25 cellular contexts compared by ENCODE assay signal in genomic region chr5:171157233-171157632, GRCh38.
"Had no signal": no experiment of that assay in that cellular context is flagged by ENCODE, and none has a peak within 500 bp of the region (broad histone marks: within the 10 kb centered on the region; RNA-seq: fewer than 3 reads in every experiment).

No MANE protein-coding gene starts in this region.

- FAIRE-seq: keratinocyte had no signal

- H3K9me3 Mint-ChIP-seq: activated CD4-positive, alpha-beta memory T cell treated with anti-CD3 and anti-CD28 coated beads for 36 hours; activated CD4-positive, alpha-beta T cell treated with anti-CD3 and anti-CD28 coated beads, Interleukin-2, amount 10 ng/mL, durations not matched to agents 24 days and 14 days; activated naive CD4-positive, alpha-beta T cell treated with anti-CD3 and anti-CD28 coated beads, Interleukin-2, amount 50 U/mL, for 24 hours; activated naive CD8-positive, alpha-beta T cell treated with anti-CD3 and anti-CD28 coated beads, Interleukin-2, amount 50 U/mL, for 24 hours; activated T-cell treated with anti-CD3 and anti-CD28 coated beads, Interleukin-2, amount 50 U/mL, for 4 hours; activated T-helper 2 cell treated with anti-CD3 and anti-CD28 coated beads, Interferon-gamma antibody, Interleukin-2, Interleukin-4, amounts not matched to agents 10 μg/mL and 5 μg/mL and 100 μg/mL, durations not matched to agents 14 hours and 24 hours and 36 hours; effector memory CD8-positive, alpha-beta T cell; natural killer cell treated with Interleukin-12 subunit alpha and Interleukin-12 subunit beta and Interleukin-15 and Interleukin-18, amount 100 ng/mL, for 72 hours had no signal

- H3K27ac Mint-ChIP-seq: activated CD4-positive, alpha-beta memory T cell treated with anti-CD3 and anti-CD28 coated beads for 36 hours; activated CD4-positive, alpha-beta T cell treated with anti-CD3 and anti-CD28 coated beads, Interleukin-2, amount 10 ng/mL, durations not matched to agents 24 days and 14 days; activated naive CD4-positive, alpha-beta T cell treated with anti-CD3 and anti-CD28 coated beads, Interleukin-2, amount 50 U/mL, for 24 hours; activated naive CD8-positive, alpha-beta T cell treated with anti-CD3 and anti-CD28 coated beads, Interleukin-2, amount 50 U/mL, for 24 hours; activated T-helper 2 cell treated with anti-CD3 and anti-CD28 coated beads, Interferon-gamma antibody, Interleukin-2, Interleukin-4, amounts not matched to agents 10 μg/mL and 5 μg/mL and 100 μg/mL, durations not matched to agents 14 hours and 24 hours and 36 hours; effector memory CD8-positive, alpha-beta T cell; natural killer cell treated with Interleukin-12 subunit alpha and Interleukin-12 subunit beta and Interleukin-15 and Interleukin-18, amount 100 ng/mL, for 72 hours had no signal

- H3K4me3 Mint-ChIP-seq: activated CD4-positive, alpha-beta memory T cell treated with anti-CD3 and anti-CD28 coated beads for 36 hours; activated CD4-positive, alpha-beta T cell treated with anti-CD3 and anti-CD28 coated beads, Interleukin-2, amount 10 ng/mL, durations not matched to agents 24 days and 14 days; activated naive CD4-positive, alpha-beta T cell treated with anti-CD3 and anti-CD28 coated beads, Interleukin-2, amount 50 U/mL, for 24 hours; activated naive CD8-positive, alpha-beta T cell treated with anti-CD3 and anti-CD28 coated beads, Interleukin-2, amount 50 U/mL, for 24 hours; activated T-cell treated with anti-CD3 and anti-CD28 coated beads, Interleukin-2, amount 50 U/mL, for 4 hours; effector memory CD8-positive, alpha-beta T cell; natural killer cell treated with Interleukin-12 subunit alpha and Interleukin-12 subunit beta and Interleukin-15 and Interleukin-18, amount 100 ng/mL, for 72 hours had no signal

- H3K4me1 Mint-ChIP-seq: activated CD4-positive, alpha-beta T cell treated with anti-CD3 and anti-CD28 coated beads, Interleukin-2, amount 10 ng/mL, durations not matched to agents 24 days and 14 days; activated naive CD4-positive, alpha-beta T cell treated with anti-CD3 and anti-CD28 coated beads, Interleukin-2, amount 50 U/mL, for 24 hours; activated naive CD8-positive, alpha-beta T cell treated with anti-CD3 and anti-CD28 coated beads, Interleukin-2, amount 50 U/mL, for 24 hours had no signal

- H3K4me3 ChIP-seq: coronary artery, heart right ventricle, mucosa of descending colon, right atrium auricular region, smooth muscle cell, suprapubic skin, tibial artery, upper lobe of right lung had no signal

- H3K27me3 Mint-ChIP-seq: activated CD4-positive, alpha-beta T cell treated with anti-CD3 and anti-CD28 coated beads, Interleukin-2, amount 10 ng/mL, durations not matched to agents 24 days and 14 days; natural killer cell treated with Interleukin-12 subunit alpha and Interleukin-12 subunit beta and Interleukin-15 and Interleukin-18, amount 100 ng/mL, for 72 hours had no signal

- H3K36me3 Mint-ChIP-seq: activated CD4-positive, alpha-beta memory T cell treated with anti-CD3 and anti-CD28 coated beads for 36 hours; activated naive CD4-positive, alpha-beta T cell treated with anti-CD3 and anti-CD28 coated beads, Interleukin-2, amount 50 U/mL, for 24 hours; natural killer cell treated with Interleukin-12 subunit alpha and Interleukin-12 subunit beta and Interleukin-15 and Interleukin-18, amount 100 ng/mL, for 72 hours had no signal

- H3K4me1 ChIP-seq: heart right ventricle, right atrium auricular region, suprapubic skin, tibial artery, upper lobe of right lung had no signal

- DNase-seq: activated CD4-positive, alpha-beta memory T cell treated with anti-CD3 and anti-CD28 coated beads for 36 hours; activated CD4-positive, alpha-beta T cell treated with anti-CD3 and anti-CD28 coated beads, Interleukin-2, amount 10 ng/mL, durations not matched to agents 24 days and 14 days; activated CD4-positive, CD25-positive, alpha-beta regulatory T cell treated with anti-CD3 and anti-CD28 coated beads, Interleukin-2, amount 50 U/mL, for 72 hours; activated naive CD8-positive, alpha-beta T cell treated with anti-CD3 and anti-CD28 coated beads, Interleukin-2, amount 50 U/mL, for 24 hours; activated T-cell treated with anti-CD3 and anti-CD28 coated beads, Interleukin-2, amount 50 U/mL, for 4 hours; effector memory CD8-positive, alpha-beta T cell; foreskin keratinocyte; heart right ventricle; left cardiac atrium; left ventricle myocardium superior; mucosa of descending colon; stimulated activated CD4-positive, alpha-beta T cell treated with anti-CD3 and anti-CD28 coated beads, Interleukin-1b, Interleukin-23, amount 100 ng/mL, for 48 hours; stimulated activated CD4-positive, alpha-beta T cell treated with anti-CD3 and anti-CD28 coated beads, Interleukin-4, amount 100 ng/mL, for 4 hours; stimulated activated naive CD4-positive, alpha-beta T cell; T-helper 2 cell; tibial artery; upper lobe of right lung had no signal

- H3K36me3 ChIP-seq: heart right ventricle, right atrium auricular region, suprapubic skin, tibial artery, upper lobe of right lung had no signal

- H3K27me3 ChIP-seq: foreskin keratinocyte, heart right ventricle, right atrium auricular region, suprapubic skin, tibial artery, upper lobe of right lung had no signal

- H3K9me3 ChIP-seq: heart right ventricle, mucosa of descending colon, right atrium auricular region, suprapubic skin, tibial artery, upper lobe of right lung had no signal
